ENCODE assay signal across 8 cellular contexts in the genomic region with DNA sequence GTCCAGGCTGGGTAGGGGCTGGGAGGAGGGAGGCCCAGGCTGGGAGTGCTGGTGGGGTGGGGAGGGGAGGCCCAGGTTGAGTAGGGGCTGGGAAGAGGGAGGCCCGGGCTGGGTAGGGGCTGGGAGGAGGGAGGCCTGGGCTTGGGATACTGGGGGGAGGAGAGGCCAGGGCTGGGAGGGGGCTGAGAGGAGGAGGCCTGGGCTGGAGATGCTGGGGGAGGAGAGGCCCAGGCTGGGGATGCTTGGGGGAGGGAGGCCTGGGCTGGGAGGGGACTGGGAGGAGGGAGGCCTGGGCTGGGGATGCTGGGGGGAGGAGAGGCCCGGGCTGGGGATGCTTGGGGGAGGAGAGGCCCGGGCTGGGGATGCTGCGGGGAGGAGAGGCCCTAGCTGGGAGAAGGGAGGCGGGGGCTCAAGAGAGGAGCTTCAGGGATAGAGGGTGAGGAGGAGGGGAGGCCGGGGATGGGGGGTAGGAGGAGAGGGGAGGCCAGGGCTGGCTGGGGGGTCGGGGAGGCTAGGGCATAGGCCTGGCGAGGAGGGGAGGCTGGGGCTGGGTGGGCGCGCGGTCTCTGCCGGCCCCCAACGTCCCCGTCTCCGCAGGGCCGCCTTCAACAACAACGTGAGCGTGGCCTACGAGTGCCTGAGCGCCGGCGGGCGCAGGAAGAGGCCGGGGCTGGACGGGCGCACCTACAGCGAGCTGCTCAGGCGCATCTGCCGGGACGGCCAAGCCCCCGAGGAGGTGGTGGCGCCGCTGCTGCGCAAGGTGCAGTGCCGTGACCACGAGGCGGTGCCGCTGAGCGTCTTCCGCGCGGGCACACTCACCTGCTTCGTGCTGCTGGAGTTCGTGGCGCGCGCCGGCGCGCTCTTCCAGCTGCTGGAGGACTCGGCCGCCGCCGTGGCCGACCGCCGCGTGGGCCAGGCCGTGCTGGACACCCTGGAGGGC. TPM values are rescaled to one million over a fixed set of nuclear protein-coding genes. Genes with fewer than 3 reads are reported as not detected.
A peak's percentile ranks its signal among the peaks of the same experiment; 100 is the strongest.
DNase-seq lines count a peak whose midpoint lies in the region; ATAC-seq and TF ChIP-seq lines count a peak whose summit lies in the region.

No MANE protein-coding gene starts in this region.

- no peak overlapping the region for H3K27ac Mint-ChIP-seq in Calu3 (ENCODE audit: unreplicated experiment)

- no peaks in the 10 kb centered on the region for H3K36me3 Mint-ChIP-seq in Calu3 (ENCODE audit: insufficient read depth, unreplicated experiment)

- H3K4me1 Mint-ChIP-seq in Calu3 (ENCODE audit: low read depth, unreplicated experiment) = no peaks in the 10 kb centered on the region

- ATAC-seq in HG02840 (IDR thresholded peaks at IDR 0.05; ENCODE audit: low FRiP score, unreplicated experiment) = no peak

- H3K4me3 Mint-ChIP-seq in Calu3 (ENCODE audit: low read depth, unreplicated experiment) = no peak overlapping the region

- no peaks in the 10 kb centered on the region for H3K27me3 Mint-ChIP-seq in Calu3 (ENCODE audit: unreplicated experiment)

- intact Hi-C loops in Calu3 (cut with micrococcal nuclease; ENCODE audit: unreplicated experiment) = no loop called here

- CTCF ChIA-PET in HEK293T (lab: Yijun Ruan, JAX) = interaction anchor here (0.6 to 0.7 kb wide), 2 partner anchors 12 to 106 kb away, joined by 4 read pairs; no protein-coding TSS in a partner anchor
- CTCF ChIA-PET in Calu3 (lab: Charles Lee) = no interaction called here

- peak; percentile 81 for DNase-seq in activated CD8-positive, alpha-beta memory T cell treated with anti-CD3 and anti-CD28 coated beads for 24 hours
- peak; percentile 71 for DNase-seq in fibroblast of the conjunctiva (ENCODE audit: low read depth)
- DNase-seq in stimulated activated CD4-positive, alpha-beta T cell treated with anti-CD3 and anti-CD28 coated beads, Interleukin-12 subunit alpha, Interleukin-12 subunit beta, amount 100 ng/mL, for 4 hours = peak; percentile 63
- DNase-seq in NCI-H1930 (lab: John Stamatoyannopoulos, UW) = no peak
- no peak for DNase-seq in HEK293T (ENCODE audit: extremely low spot score)
- DNase-seq in Calu3 = no peak

- BruUV-seq in Calu3 (replicated peaks; lab: Mats Ljungman, UMichigan) = no TSS peak

- H3K9me3 Mint-ChIP-seq in Calu3 (ENCODE audit: low read depth, unreplicated experiment) = no peaks in the 10 kb centered on the region

- POLR2A ChIA-PET in HEK293T (lab: Yijun Ruan, JAX) = interaction anchor here (1.0 to 1.9 kb wide), 2 partner anchors 13 to 53 kb away, joined by 3 to 7 read pairs; partner anchors contain the start of genes BSG and CDC34

- TF ChIP-seq CTCF in GM12872 (IDR thresholded peaks at IDR 0.05; ENCODE audit: insufficient read depth, low read depth, low read length) (peak; percentile 13; the same call in 1 of the 3 replicates), Calu3 (IDR thresholded peaks at IDR 0.05; ENCODE audit: unreplicated experiment) (no peak)

TF ChIP-seq in HEK293T, 16 proteins besides CTCF, POLR2A, EP300 and RAD21:
- TF ChIP-seq HDGF (IDR thresholded peaks at IDR 0.05; ENCODE audit: borderline replicate concordance) = no peak
- no peak for TF ChIP-seq ZNF384 (IDR thresholded peaks at IDR 0.05)
- TF ChIP-seq LEF1 (IDR thresholded peaks at IDR 0.05; ENCODE audit: borderline replicate concordance) = no peak
- no peak for TF ChIP-seq SUZ12 (IDR thresholded peaks at IDR 0.05)
- no peak for TF ChIP-seq NFRKB (IDR thresholded peaks at IDR 0.05)
- TF ChIP-seq CTBP1 (IDR thresholded peaks at IDR 0.05; ENCODE audit: borderline replicate concordance) = no peak
- TF ChIP-seq FOXA1 (IDR thresholded peaks at IDR 0.05) = no peak
- no peak for TF ChIP-seq TARDBP (IDR thresholded peaks at IDR 0.05)
- TF ChIP-seq FOXK2 (IDR thresholded peaks at IDR 0.05) = no peak

RNA-seq across cellular contexts. Expression of gene TPGS1, which starts 11.3 kb away (rescaled TPM):
- total RNA-seq in Calu3 (2022) = 8.6 and 9.0 TPM in 2 replicates

RNA-seq across cellular contexts. Expression of gene CDC34, which starts 13.0 kb away (rescaled TPM):
- 46.1 and 50.6 TPM in 2 replicates for total RNA-seq in Calu3 (2022)

RNA-seq across cellular contexts. Expression of gene MADCAM1, which starts 22.3 kb away (rescaled TPM):
- total RNA-seq in Calu3 (2022) = 0.34 and 0.47 TPM in 2 replicates

RNA-seq across cellular contexts. Expression of gene GZMM, which starts 25.3 kb away (rescaled TPM):
- total RNA-seq in Calu3 (2022) = 0.42 TPM in 1 of 2 replicates, not detected in the other

RNA-seq across cellular contexts. Expression of gene BSG, which starts 53.8 kb away (rescaled TPM):
- total RNA-seq in Calu3 (2022) = 354 and 394 TPM in 2 replicates

Comparison
In these comparisons a context has a peak if more than half of its experiments do, and no peak if none do; other contexts are left out.
1. DNase-seq: peak in activated CD8-positive, alpha-beta memory T cell treated with anti-CD3 and anti-CD28 coated beads for 24 hours (single experiment), fibroblast of the conjunctiva (single experiment) and stimulated activated CD4-positive, alpha-beta T cell treated with anti-CD3 and anti-CD28 coated beads, Interleukin-12 subunit alpha, Interleukin-12 subunit beta, amount 100 ng/mL, for 4 hours (single experiment); none in NCI-H1930 (0 of 2), HEK293T (single experiment) and Calu3 (single experiment).